ENCODE assay signal across 8 cellular contexts in the genomic region with DNA sequence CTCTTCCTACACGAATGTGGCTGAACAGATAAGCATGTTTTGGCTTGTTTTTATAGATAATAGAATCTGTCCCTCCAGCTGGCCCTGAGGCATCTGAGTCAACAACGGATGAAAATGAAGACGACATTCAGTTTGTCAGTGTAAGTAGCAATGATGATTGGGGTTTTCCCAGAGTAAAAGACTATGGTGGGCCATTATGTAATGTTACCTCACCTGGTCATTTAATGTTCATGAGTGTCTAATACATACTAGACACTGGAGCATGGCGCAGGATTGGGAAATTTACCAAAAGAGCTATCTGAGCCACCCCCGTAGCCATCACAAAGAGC. TPM values are rescaled to one million over a fixed set of nuclear protein-coding genes. Genes with fewer than 3 reads are reported as not detected.
DNase-seq lines count a peak whose midpoint lies in the region; ATAC-seq, FAIRE-seq and TF ChIP-seq lines count a peak whose summit lies in the region.
"Not testable (repeated sequence)": the region's sequence is repeated elsewhere in the genome, so short reads cannot be mapped to it uniquely, and the experiment has no call there.

No MANE protein-coding gene starts in this region.

- peak; percentile 85 for FAIRE-seq in D721Med (lab: Jason Lieb, UNC)

- H3K4me3 Mint-ChIP-seq in activated T-helper 17 cell treated with anti-CD3 and anti-CD28 coated beads, Interleukin-2, amount 50 U/mL, for 72 hours; naive thymus-derived CD8-positive, alpha-beta T cell: not testable (repeated sequence)

- H3K4me1 Mint-ChIP-seq in activated T-helper 17 cell treated with anti-CD3 and anti-CD28 coated beads, Interleukin-2, amount 50 U/mL, for 72 hours, result peaks cover 14% of the 10 kb centered on the region
- H3K4me1 Mint-ChIP-seq in naive thymus-derived CD8-positive, alpha-beta T cell, result peaks cover 18 to 34% (median 31%) of the 10 kb centered on the region in 4 donors

- H3K27me3 Mint-ChIP-seq in activated T-helper 17 cell treated with anti-CD3 and anti-CD28 coated beads, Interleukin-2, amount 50 U/mL, for 72 hours; naive thymus-derived CD8-positive, alpha-beta T cell: not testable (repeated sequence)

- H3K9me3 Mint-ChIP-seq in activated T-helper 17 cell treated with anti-CD3 and anti-CD28 coated beads, Interleukin-2, amount 50 U/mL, for 72 hours; naive thymus-derived CD8-positive, alpha-beta T cell: not testable (repeated sequence)

- H3K36me3 Mint-ChIP-seq in activated T-helper 17 cell treated with anti-CD3 and anti-CD28 coated beads, Interleukin-2, amount 50 U/mL, for 72 hours (ENCODE audit: low read depth), result peaks cover 45% of the 10 kb centered on the region
- peaks cover 0 to 34% (median 12%) of the 10 kb centered on the region in 3 donors for H3K36me3 Mint-ChIP-seq in naive thymus-derived CD8-positive, alpha-beta T cell

- peak; percentile 45 for ATAC-seq in GM18907 (IDR thresholded peaks at IDR 0.05; ENCODE audit: unreplicated experiment)
- ATAC-seq in GM21367 (IDR thresholded peaks at IDR 0.05; ENCODE audit: unreplicated experiment), result peak; percentile 13
- ATAC-seq in HG02623 (IDR thresholded peaks at IDR 0.05; ENCODE audit: unreplicated experiment), result peak; percentile 19
- ATAC-seq in HG03064 (IDR thresholded peaks at IDR 0.05; ENCODE audit: low read depth, unreplicated experiment), result peak; percentile 24
- peak; percentile 16 for ATAC-seq in HG03520 (IDR thresholded peaks at IDR 0.05; ENCODE audit: unreplicated experiment)
- peak; percentile 28 for ATAC-seq in activated T-helper 17 cell treated with anti-CD3 and anti-CD28 coated beads, Interleukin-2, amount 50 U/mL, for 72 hours (replicated peaks)
- ATAC-seq in naive thymus-derived CD8-positive, alpha-beta T cell, result peak; percentile 6 to 44

- POLR2A ChIA-PET in naive thymus-derived CD8-positive, alpha-beta T cell (lab: Charles Lee), result not testable (repeated sequence)

- DNase-seq in D721Med (ENCODE audit: insufficient read length, low spot score); naive thymus-derived CD8-positive, alpha-beta T cell: not testable (repeated sequence)

- H3K27ac Mint-ChIP-seq in activated T-helper 17 cell treated with anti-CD3 and anti-CD28 coated beads, Interleukin-2, amount 50 U/mL, for 72 hours; naive thymus-derived CD8-positive, alpha-beta T cell: not testable (repeated sequence)

- not testable (repeated sequence) for TF ChIP-seq CTCF in D721Med (IDR thresholded peaks at IDR 0.05; ENCODE audit: insufficient read depth, missing control alignments)

RNA-seq across cellular contexts. Expression of a gene that starts 0.7 kb away (rescaled TPM):
- total RNA-seq in activated T-helper 17 cell treated with anti-CD3 and anti-CD28 coated beads, Interleukin-2, amount 50 U/mL, for 72 hours, result 10 to 100 TPM; 13.9 to 18.3 TPM
- total RNA-seq in naive thymus-derived CD8-positive, alpha-beta T cell, result 10 to 100 TPM; 22.8 to 23.0 TPM
- polyA plus RNA-seq in naive thymus-derived CD8-positive, alpha-beta T cell, result 10 to 100 TPM in 2 of 3 donors, 1 to 10 TPM in 1; 8.9 to 13.6 (median 12.7) TPM

RNA-seq across cellular contexts. Expression of a gene that starts 42.8 kb away (rescaled TPM):
- 10 to 100 TPM; 58.8 to 65.7 TPM for total RNA-seq in activated T-helper 17 cell treated with anti-CD3 and anti-CD28 coated beads, Interleukin-2, amount 50 U/mL, for 72 hours
- total RNA-seq in naive thymus-derived CD8-positive, alpha-beta T cell, result 100 to 1,000 TPM in 1 of 2 experiments, 10 to 100 TPM in 1; 88.7 to 111 TPM
- polyA plus RNA-seq in naive thymus-derived CD8-positive, alpha-beta T cell, result 10 to 100 TPM; 17.0 to 26.6 (median 21.9) TPM
